ENCODE assay signal across 1 cellular context in the genomic region with DNA sequence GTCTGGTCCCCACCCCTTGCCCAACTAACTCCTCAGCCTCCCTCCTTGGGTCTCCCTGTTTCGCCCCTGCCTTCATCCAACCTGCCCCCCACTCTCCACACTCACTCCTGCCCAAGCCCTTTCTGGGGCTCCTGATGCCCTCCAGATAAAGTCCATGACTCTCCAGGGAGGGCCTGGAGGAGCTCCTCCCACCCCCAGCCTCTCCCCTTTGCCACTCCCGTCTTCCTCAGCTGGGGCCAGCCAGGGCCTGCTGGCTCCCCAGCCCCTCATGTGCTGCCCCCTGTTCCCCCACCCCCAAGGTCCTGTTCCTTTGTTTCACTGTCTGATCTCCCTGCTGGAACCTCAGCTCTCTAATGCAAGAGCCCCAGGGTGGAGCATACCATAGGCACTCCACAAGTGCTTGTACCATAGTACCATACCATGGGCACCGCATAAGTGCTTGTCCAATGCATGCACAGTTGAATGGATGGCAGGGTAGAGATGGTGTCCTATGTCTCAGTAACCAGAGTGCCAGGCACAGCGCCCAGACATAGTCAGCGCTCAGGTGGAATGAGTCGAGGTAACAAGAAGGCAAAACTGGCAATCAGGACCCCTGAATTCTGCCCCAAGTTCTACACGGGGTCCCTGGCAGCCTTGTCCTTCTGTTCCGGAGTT.
TF ChIP-seq lines count a peak whose summit lies in the region.

No MANE protein-coding gene starts in this region.

TF ChIP-seq in K562, 482 proteins besides CTCF, POLR2A, EP300 and RAD21:
- no peak for TF ChIP-seq ZKSCAN3 (CRISPR knock-in tag; IDR thresholded peaks at IDR 0.05)
- TF ChIP-seq, protein P1, sequence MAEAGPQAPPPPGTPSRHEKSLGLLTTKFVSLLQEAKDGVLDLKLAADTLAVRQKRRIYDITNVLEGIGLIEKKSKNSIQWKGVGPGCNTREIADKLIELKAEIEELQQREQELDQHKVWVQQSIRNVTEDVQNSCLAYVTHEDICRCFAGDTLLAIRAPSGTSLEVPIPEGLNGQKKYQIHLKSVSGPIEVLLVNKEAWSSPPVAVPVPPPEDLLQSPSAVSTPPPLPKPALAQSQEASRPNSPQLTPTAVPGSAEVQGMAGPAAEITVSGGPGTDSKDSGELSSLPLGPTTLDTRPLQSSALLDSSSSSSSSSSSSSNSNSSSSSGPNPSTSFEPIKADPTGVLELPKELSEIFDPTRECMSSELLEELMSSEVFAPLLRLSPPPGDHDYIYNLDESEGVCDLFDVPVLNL (CRISPR knock-in tag; IDR thresholded peaks at IDR 0.05; ENCODE audit: low read depth): no peak
- no peak for TF ChIP-seq ZNF24 (IDR thresholded peaks at IDR 0.05)
- TF ChIP-seq, protein P2, sequence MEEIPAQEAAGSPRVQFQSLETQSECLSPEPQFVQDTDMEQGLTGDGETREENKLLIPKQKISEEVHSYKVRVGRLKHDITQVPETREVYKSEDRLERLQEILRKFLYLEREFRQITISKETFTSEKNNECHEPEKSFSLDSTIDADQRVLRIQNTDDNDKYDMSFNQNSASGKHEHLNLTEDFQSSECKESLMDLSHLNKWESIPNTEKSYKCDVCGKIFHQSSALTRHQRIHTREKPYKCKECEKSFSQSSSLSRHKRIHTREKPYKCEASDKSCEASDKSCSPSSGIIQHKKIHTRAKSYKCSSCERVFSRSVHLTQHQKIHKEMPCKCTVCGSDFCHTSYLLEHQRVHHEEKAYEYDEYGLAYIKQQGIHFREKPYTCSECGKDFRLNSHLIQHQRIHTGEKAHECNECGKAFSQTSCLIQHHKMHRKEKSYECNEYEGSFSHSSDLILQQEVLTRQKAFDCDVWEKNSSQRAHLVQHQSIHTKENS (CRISPR knock-in tag; IDR thresholded peaks at IDR 0.05): no peak
- TF ChIP-seq ZNF354B (CRISPR knock-in tag; IDR thresholded peaks at IDR 0.05): no peak
- TF ChIP-seq TAL1 (IDR thresholded peaks at IDR 0.05): no peak
- no peak for TF ChIP-seq ZNF133 (CRISPR knock-in tag; IDR thresholded peaks at IDR 0.05)
- TF ChIP-seq HDGF (IDR thresholded peaks at IDR 0.05): no peak
- TF ChIP-seq ZNF551 (CRISPR knock-in tag; IDR thresholded peaks at IDR 0.05): no peak
- TF ChIP-seq ZNF76 (CRISPR knock-in tag; IDR thresholded peaks at IDR 0.05; ENCODE audit: borderline replicate concordance): no peak
- no peak for TF ChIP-seq FOXP1 (CRISPR knock-in tag; IDR thresholded peaks at IDR 0.05)
- TF ChIP-seq, protein P3, sequence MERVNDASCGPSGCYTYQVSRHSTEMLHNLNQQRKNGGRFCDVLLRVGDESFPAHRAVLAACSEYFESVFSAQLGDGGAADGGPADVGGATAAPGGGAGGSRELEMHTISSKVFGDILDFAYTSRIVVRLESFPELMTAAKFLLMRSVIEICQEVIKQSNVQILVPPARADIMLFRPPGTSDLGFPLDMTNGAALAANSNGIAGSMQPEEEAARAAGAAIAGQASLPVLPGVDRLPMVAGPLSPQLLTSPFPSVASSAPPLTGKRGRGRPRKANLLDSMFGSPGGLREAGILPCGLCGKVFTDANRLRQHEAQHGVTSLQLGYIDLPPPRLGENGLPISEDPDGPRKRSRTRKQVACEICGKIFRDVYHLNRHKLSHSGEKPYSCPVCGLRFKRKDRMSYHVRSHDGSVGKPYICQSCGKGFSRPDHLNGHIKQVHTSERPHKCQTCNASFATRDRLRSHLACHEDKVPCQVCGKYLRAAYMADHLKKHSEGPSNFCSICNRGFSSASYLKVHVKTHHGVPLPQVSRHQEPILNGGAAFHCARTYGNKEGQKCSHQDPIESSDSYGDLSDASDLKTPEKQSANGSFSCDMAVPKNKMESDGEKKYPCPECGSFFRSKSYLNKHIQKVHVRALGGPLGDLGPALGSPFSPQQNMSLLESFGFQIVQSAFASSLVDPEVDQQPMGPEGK (CRISPR knock-in tag; IDR thresholded peaks at IDR 0.05; ENCODE audit: borderline replicate concordance): no peak
- TF ChIP-seq, protein P4, sequence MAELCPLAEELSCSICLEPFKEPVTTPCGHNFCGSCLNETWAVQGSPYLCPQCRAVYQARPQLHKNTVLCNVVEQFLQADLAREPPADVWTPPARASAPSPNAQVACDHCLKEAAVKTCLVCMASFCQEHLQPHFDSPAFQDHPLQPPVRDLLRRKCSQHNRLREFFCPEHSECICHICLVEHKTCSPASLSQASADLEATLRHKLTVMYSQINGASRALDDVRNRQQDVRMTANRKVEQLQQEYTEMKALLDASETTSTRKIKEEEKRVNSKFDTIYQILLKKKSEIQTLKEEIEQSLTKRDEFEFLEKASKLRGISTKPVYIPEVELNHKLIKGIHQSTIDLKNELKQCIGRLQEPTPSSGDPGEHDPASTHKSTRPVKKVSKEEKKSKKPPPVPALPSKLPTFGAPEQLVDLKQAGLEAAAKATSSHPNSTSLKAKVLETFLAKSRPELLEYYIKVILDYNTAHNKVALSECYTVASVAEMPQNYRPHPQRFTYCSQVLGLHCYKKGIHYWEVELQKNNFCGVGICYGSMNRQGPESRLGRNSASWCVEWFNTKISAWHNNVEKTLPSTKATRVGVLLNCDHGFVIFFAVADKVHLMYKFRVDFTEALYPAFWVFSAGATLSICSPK (IDR thresholded peaks at IDR 0.05; ENCODE audit: borderline replicate concordance): no peak
- TF ChIP-seq, protein P5, sequence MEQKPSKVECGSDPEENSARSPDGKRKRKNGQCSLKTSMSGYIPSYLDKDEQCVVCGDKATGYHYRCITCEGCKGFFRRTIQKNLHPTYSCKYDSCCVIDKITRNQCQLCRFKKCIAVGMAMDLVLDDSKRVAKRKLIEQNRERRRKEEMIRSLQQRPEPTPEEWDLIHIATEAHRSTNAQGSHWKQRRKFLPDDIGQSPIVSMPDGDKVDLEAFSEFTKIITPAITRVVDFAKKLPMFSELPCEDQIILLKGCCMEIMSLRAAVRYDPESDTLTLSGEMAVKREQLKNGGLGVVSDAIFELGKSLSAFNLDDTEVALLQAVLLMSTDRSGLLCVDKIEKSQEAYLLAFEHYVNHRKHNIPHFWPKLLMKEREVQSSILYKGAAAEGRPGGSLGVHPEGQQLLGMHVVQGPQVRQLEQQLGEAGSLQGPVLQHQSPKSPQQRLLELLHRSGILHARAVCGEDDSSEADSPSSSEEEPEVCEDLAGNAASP (IDR thresholded peaks at IDR 0.05): no peak
